Comparison of ENCODE assay signal across 18 cellular contexts in the genomic region with DNA sequence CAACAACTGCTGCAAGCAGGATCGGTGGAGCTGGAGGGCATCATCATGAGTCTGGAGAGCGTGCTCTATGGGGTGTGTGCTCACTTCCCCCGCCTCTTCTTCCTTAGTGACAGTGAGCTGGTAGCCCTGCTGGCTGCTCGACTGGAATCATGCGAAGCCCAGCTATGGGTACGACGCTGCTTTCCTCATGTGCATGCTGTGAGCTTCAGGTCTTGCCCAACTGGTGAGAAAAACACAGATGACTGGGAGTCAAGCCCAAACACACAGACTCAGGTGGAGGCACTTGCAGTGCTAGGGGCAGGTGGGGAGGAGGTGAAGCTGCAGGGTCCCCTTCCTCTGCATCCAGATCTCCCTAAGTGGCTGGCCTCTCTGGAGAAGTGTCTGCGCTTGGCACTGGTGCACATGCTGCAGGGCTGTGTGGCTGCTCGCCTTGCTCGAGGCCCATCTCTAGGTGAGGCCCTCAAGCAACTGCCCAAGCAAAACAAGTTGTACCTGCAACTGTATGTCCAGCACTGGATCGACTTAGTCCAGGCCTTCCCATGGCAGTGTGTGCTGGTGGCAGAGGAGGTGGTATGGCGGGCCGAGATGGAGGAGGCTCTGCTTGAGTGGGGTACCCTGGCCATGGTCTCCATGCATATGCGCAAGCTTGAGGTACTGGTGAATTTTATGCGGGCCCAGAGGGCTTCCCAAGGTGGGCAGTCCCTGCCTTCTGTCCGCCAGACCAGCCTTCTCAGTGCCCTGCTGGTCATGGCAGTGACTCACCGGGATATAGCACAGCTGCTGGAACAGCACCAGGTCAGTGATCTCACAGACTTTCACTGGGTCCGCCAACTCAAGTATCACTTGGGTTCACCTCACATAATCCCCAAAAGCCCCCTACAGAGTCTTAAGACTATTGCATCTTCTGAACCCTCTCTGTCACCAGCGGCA. TPM values are rescaled to one million over a fixed set of nuclear protein-coding genes. Genes with fewer than 3 reads are reported as not detected.
DNase-seq lines count a peak whose midpoint lies in the region; ATAC-seq and TF ChIP-seq lines count a peak whose summit lies in the region.
"Had no signal": no experiment of that assay in that cellular context is flagged by ENCODE, and none has a peak within 500 bp of the region (broad histone marks: within the 10 kb centered on the region; RNA-seq: fewer than 3 reads in every experiment).

No MANE protein-coding gene starts in this region.

- peak; percentile 22 for ATAC-seq in gastroesophageal sphincter
- ATAC-seq: CD8-positive, alpha-beta T cell; PC-3; stimulated activated naive CD8-positive, alpha-beta T cell treated with anti-CD3 and anti-CD28 coated beads, Interleukin-15, Interleukin-2, amounts not matched to agents 100 U/mL and 50 U/mL, for 24 hours; T-helper 17 cell had no signal

- intact Hi-C loops in posterior vena cava (cut with DNase I) = no loop called here

- peak; percentile 37 for DNase-seq in HT1080 (ENCODE audit: low read depth)
- DNase-seq in astrocyte of the spinal cord (ENCODE audit: low read depth, low spot score) = peak; percentile 43
- DNase-seq in substantia nigra (lab: John Stamatoyannopoulos, UW) = no peak
- no peak for DNase-seq in stimulated activated CD4-positive, alpha-beta T cell treated with anti-CD3 and anti-CD28 coated beads, Interleukin-4, amount 100 ng/mL, for 1 hour
- DNase-seq in NCI-H1105 treated with DMSO at 0.1 percent for 48 hours (lab: John Stamatoyannopoulos, UW) = no peak
- DNase-seq in posterior vena cava (ENCODE audit: low spot score) = no peak
- DNase-seq: activated CD4-positive, alpha-beta T cell treated with anti-CD3 and anti-CD28 coated beads for 48 hours; CD8-positive, alpha-beta T cell; GF-D8; NCI-H2081 treated with DMSO at 0.1 percent for 48 hours; PC-3; stimulated activated CD4-positive, alpha-beta T cell treated with anti-CD3 and anti-CD28 coated beads, Interleukin-4, amount 100 ng/mL, for 24 hours; stimulated activated naive CD8-positive, alpha-beta T cell treated with anti-CD3 and anti-CD28 coated beads, Interleukin-15, Interleukin-2, amounts not matched to agents 100 U/mL and 50 U/mL, for 24 hours; T-helper 17 cell had no signal

- H3K4me1 ChIP-seq in gastroesophageal sphincter = no peaks in the 10 kb centered on the region
- H3K4me1 ChIP-seq: SJSA1, tibial nerve had no signal

- H3K27ac ChIP-seq in gastroesophageal sphincter = no peak overlapping the region
- peak overlapping the region; percentile 61 for H3K27ac ChIP-seq in substantia nigra (ENCODE audit: low read depth, low read length, poor library complexity, severe bottlenecking)
- H3K27ac ChIP-seq: hepatocyte, SJSA1, tibial nerve had no signal

- H3K36me3 ChIP-seq in gastroesophageal sphincter = peaks cover 0 to 59% of the 10 kb centered on the region in 2 donors
- H3K36me3 ChIP-seq: SJSA1 had no signal

- no peak for TF ChIP-seq CTCF in astrocyte of the spinal cord (IDR thresholded peaks at IDR 0.05; ENCODE audit: low read depth, low read length)
- TF ChIP-seq CTCF in gastroesophageal sphincter (IDR thresholded peaks at IDR 0.05) = no peak

- 100% methylated on average over 1 to 5 of the region's 19 CpGs for WGBS in gastroesophageal sphincter (ENCODE audit: low coverage in 1 of 2), 2 donors

- H3K4me3 ChIP-seq in astrocyte of the spinal cord (ENCODE audit: low read depth, low read length) (no peak overlapping the region), gastroesophageal sphincter (no peak overlapping the region)
- H3K4me3 ChIP-seq: hepatocyte, SJSA1, tibial nerve had no signal

- no peak for TF ChIP-seq EP300 in gastroesophageal sphincter (IDR thresholded peaks at IDR 0.05)

- no peaks in the 10 kb centered on the region for H3K27me3 ChIP-seq in gastroesophageal sphincter
- H3K27me3 ChIP-seq: hepatocyte, SJSA1, tibial nerve had no signal

- in situ Hi-C loops in astrocyte of the spinal cord (cut with HindIII; ENCODE audit: low sequenced_read_pairs) = no loop called here

- no peak for TF ChIP-seq POLR2A in gastroesophageal sphincter (IDR thresholded peaks at IDR 0.05)

- no peaks in the 10 kb centered on the region for H3K9me3 ChIP-seq in gastroesophageal sphincter
- H3K9me3 ChIP-seq: SJSA1, tibial nerve had no signal

RNA-seq across cellular contexts. Expression of a gene that starts 48.1 kb away (rescaled TPM):
- 3.5 and 5.7 TPM in 2 replicates for total RNA-seq in HT1080 (2014; rRNA removed; shearing (Covaris generic))
- polyA plus RNA-seq in HT1080 (2015; cell fraction: cytosol; rRNA removed) = 1.8 and 2.8 TPM in 2 replicates
- polyA plus RNA-seq in HT1080 (2015; cell fraction: nucleus; rRNA removed) = 54.8 and 61.1 TPM in 2 replicates
- total RNA-seq in gastroesophageal sphincter (10 to 100 TPM in 2 of 4 donors, 1 to 10 TPM in 2; 2.9 to 20.9 (median 9.8) TPM), posterior vena cava (10 to 100 TPM in 1 of 2 donors, 1 to 10 TPM in 1; 9.3 to 10.3 TPM)

RNA-seq across cellular contexts. Expression of a gene that starts 58.2 kb away (rescaled TPM):
- total RNA-seq in HT1080 (2014; rRNA removed; shearing (Covaris generic)) = 40.8 and 44.9 TPM in 2 replicates
- 21.9 and 26.2 TPM in 2 replicates for polyA plus RNA-seq in HT1080 (2015; cell fraction: cytosol; rRNA removed)
- 28.6 and 31.0 TPM in 2 replicates for polyA plus RNA-seq in HT1080 (2015; cell fraction: nucleus; rRNA removed)
- 10 to 100 TPM; 25.7 to 32.4 (median 28.1) TPM for total RNA-seq in gastroesophageal sphincter
- total RNA-seq in posterior vena cava = 10 to 100 TPM; 16.6 to 17.6 TPM

RNA-seq across cellular contexts. Expression of a gene that starts 58.4 kb away (rescaled TPM):
- 142 and 149 TPM in 2 replicates for total RNA-seq in HT1080 (2014; rRNA removed; shearing (Covaris generic))
- 127 and 130 TPM in 2 replicates for polyA plus RNA-seq in HT1080 (2015; cell fraction: cytosol; rRNA removed)
- 128 and 144 TPM in 2 replicates for polyA plus RNA-seq in HT1080 (2015; cell fraction: nucleus; rRNA removed)
- 100 to 1,000 TPM; 395 to 658 (median 466) TPM for total RNA-seq in gastroesophageal sphincter
- total RNA-seq in posterior vena cava = 100 to 1,000 TPM; 340 to 384 TPM

Comparison
In these comparisons a context has a peak if more than half of its experiments do, and no peak if none do; other contexts are left out.
1. DNase-seq: peak in HT1080 (single experiment) and astrocyte of the spinal cord (single experiment); none in substantia nigra (0 of 49), stimulated activated CD4-positive, alpha-beta T cell treated with anti-CD3 and anti-CD28 coated beads, Interleukin-4, amount 100 ng/mL, for 1 hour (single experiment), NCI-H1105 treated with DMSO at 0.1 percent for 48 hours (single experiment) and posterior vena cava (single experiment).